11 cellular contexts compared by ENCODE assay signal in the genomic region with DNA sequence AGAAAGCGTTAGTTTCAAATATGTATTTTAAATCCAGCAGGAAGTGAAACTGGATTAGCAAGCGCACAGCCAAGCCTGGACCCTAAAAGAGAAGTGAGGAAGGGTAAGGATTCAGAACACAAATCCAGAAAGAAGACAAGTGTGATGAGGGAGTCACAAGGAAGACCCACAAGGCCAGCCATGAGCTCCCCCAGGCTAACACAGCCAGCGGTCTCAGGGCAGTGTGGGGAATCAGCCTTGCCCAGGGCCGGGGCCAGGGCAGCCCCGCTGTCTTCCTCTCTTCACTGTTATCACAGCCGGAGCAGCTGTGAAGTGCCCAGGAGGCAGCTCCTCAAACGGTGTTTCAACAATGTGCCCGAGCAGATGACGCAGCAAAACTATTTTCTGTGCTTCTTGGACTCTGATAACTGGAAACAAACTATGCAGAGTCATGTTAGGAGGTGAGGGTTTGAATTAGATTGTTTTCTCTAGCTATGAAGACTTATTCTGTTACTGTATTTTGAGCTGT. TPM values are rescaled to one million over a fixed set of nuclear protein-coding genes. Genes with fewer than 3 reads are reported as not detected.
DNase-seq lines count a peak whose midpoint lies in the region; ATAC-seq, FAIRE-seq and TF ChIP-seq lines count a peak whose summit lies in the region.
"Had no signal": no experiment of that assay in that cellular context is flagged by ENCODE, and none has a peak within 500 bp of the region (broad histone marks: within the 10 kb centered on the region; RNA-seq: fewer than 3 reads in every experiment).

No MANE protein-coding gene starts in this region.

- in situ Hi-C loops in GM13977 (cut with MboI; ENCODE audit: low pct_unique_long_range_greater_than_20kb, low sequenced_read_pairs, unreplicated experiment) = no loop called here

- TF ChIP-seq CTCF in GM13977 (IDR thresholded peaks at IDR 0.05; ENCODE audit: extremely low read depth, insufficient read depth, missing control alignments) = no peak
- no peak for TF ChIP-seq CTCF in fibroblast of pulmonary artery (IDR thresholded peaks at IDR 0.05; ENCODE audit: low read length, missing control alignments)
- TF ChIP-seq CTCF in pancreas (IDR thresholded peaks at IDR 0.05) = no peak
- TF ChIP-seq CTCF in foreskin keratinocyte (conservative IDR thresholded peaks at IDR 0.05) = no peak

- no peaks in the 10 kb centered on the region for H3K36me3 ChIP-seq in pancreas

- no peaks in the 10 kb centered on the region for H3K9me3 ChIP-seq in pancreas

- peak; percentile 51 for DNase-seq in GM13977 (ENCODE audit: low spot score)
- DNase-seq in OCI-M1 (lab: John Stamatoyannopoulos, UW) = peak; percentile 97
- peak; percentile 80 for DNase-seq in fibroblast of pulmonary artery (ENCODE audit: low read depth)
- peak in 4 of 6 donors; percentile 49 to 70 (median 66) for DNase-seq in pancreas
- no peak for DNase-seq in NCI-H146 (lab: John Stamatoyannopoulos, UW)
- no peak for DNase-seq in foreskin keratinocyte
- DNase-seq in caudate nucleus (lab: John Stamatoyannopoulos, UW) = no peak
- DNase-seq: NCI-H226 had no signal

- H3K27ac ChIP-seq in pancreas = peak overlapping the region in 1 of 4 donors; percentile 44
- no peak overlapping the region for H3K27ac ChIP-seq in foreskin keratinocyte
- H3K27ac ChIP-seq in caudate nucleus (ENCODE audit: low read depth, low read length) = no peak overlapping the region

- FAIRE-seq in pancreas (lab: Jason Lieb, UNC) = no peak

- H3K4me3 ChIP-seq in fibroblast of pulmonary artery (replicated peaks; ENCODE audit: low read depth, low read length) = no peak overlapping the region
- no peak overlapping the region for H3K4me3 ChIP-seq in pancreas

- H3K27me3 ChIP-seq in pancreas (no peaks in the 10 kb centered on the region), foreskin keratinocyte (peaks cover 26% of the 10 kb centered on the region)

- WGBS in pancreas, 2 donors = 28 to 39% methylated on average over 9 of the region's 9 CpGs

- ATAC-seq in pancreas = peak; percentile 53 to 79 (median 74)
- ATAC-seq in HG02884 (IDR thresholded peaks at IDR 0.05; ENCODE audit: unreplicated experiment) = no peak
- no peak for ATAC-seq in foreskin keratinocyte
- ATAC-seq: activated CD4-positive, CD25-positive, alpha-beta regulatory T cell treated with anti-CD3 and anti-CD28 coated beads, Interleukin-2, amount 50 U/mL, for 24 hours had no signal

- intact Hi-C loops in pancreas (cut with DNase I) = loop anchor here in 1 of 3 donors (5.0 kb wide), 1 partner anchor 270 kb away; no protein-coding TSS in a partner anchor

- H3K4me1 ChIP-seq in pancreas = peaks cover 5 to 12% (median 9%) of the 10 kb centered on the region in 3 donors
- H3K4me1 ChIP-seq in foreskin keratinocyte = no peaks in the 10 kb centered on the region

RNA-seq across cellular contexts. Expression of gene CDC16, which starts 12.2 kb away (rescaled TPM):
- 10 to 100 TPM; 28.7 to 39.1 (median 30.2) TPM for total RNA-seq in pancreas
- polyA plus RNA-seq in pancreas = 10 to 100 TPM; 45.2 to 71.1 TPM
- 59.3 and 62.4 TPM in 2 replicates for total RNA-seq in foreskin keratinocyte
- 46.7 and 51.5 TPM in 2 replicates for polyA plus RNA-seq in foreskin keratinocyte

RNA-seq across cellular contexts. Expression of gene CFAP97D2, which starts 43.5 kb away (rescaled TPM):
- total RNA-seq in pancreas (1 to 10 TPM in 5 of 6 donors, under 1 TPM in 1; 0.75 to 5.8 (median 3.3) TPM), foreskin keratinocyte (not detected in 2 replicates)
- polyA plus RNA-seq in pancreas (1 to 10 TPM; 1.2 to 3.0 TPM), foreskin keratinocyte (not detected in 2 replicates)
- total RNA-seq: urinary bladder had no signal
- polyA plus RNA-seq: urinary bladder had no signal

RNA-seq across cellular contexts. Expression of gene UPF3A, which starts 58.9 kb away (rescaled TPM):
- total RNA-seq in pancreas (10 to 100 TPM; 17.1 to 32.5 (median 24.0) TPM), foreskin keratinocyte (33.3 and 36.0 TPM in 2 replicates)
- polyA plus RNA-seq in pancreas (10 to 100 TPM; 64.6 to 73.8 TPM), foreskin keratinocyte (32.3 and 35.6 TPM in 2 replicates)

Comparison
In these comparisons a context has a peak if more than half of its experiments do, and no peak if none do; other contexts are left out.
1. DNase-seq: peak in GM13977 (single experiment), OCI-M1 (single experiment), fibroblast of pulmonary artery (single experiment) and pancreas (4 of 6); none in NCI-H146 (single experiment), foreskin keratinocyte (0 of 2) and caudate nucleus (0 of 61).
2. ATAC-seq: peak in pancreas (4 of 4); none in HG02884 (single experiment) and foreskin keratinocyte (single experiment).